8 cellular contexts compared by ENCODE assay signal in the genomic region with DNA sequence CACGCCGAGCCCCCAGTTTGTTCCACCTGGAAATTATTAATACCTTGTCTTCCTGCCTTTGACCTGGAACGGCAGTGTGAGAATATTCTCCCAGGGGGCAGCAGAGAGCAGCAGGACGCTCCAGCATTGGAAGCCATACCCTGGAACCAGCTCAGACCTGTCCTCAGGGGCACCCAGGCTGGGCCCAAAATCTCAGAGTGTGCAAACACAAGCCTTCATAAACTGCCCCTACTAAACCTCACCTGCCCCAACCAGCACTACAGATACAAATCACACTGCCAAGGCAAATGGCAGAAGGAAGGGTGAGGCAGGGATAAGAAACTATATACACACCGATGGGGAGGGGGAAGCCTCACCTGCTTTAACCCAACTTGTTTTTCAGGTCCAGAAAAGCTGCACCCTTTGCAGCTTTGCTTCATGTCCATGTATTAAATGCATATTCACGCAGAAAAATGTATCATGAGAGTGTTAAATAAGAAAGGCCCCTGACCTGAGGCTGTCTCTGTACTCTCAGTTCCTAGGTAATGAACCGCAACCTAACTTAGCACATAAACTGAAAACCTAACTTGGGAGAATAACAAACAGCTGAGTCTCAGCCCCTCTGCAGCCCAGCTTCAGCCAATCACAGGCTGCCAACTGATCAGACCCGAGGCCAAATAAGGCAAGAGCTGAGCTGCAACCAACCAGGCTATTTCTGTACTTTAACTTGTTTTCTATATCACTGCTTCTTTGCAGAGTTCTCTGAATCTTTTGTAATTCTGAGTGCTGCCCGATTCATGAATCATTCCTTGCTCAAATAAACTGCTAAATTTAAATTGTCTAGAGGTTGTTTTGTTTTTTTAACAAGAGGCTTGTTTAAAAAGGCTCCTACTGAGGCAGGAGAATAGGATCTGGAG.
DNase-seq lines count a peak whose midpoint lies in the region; ATAC-seq and TF ChIP-seq lines count a peak whose summit lies in the region.

No MANE protein-coding gene starts in this region.

- ATAC-seq in GM21786 (IDR thresholded peaks at IDR 0.05; ENCODE audit: unreplicated experiment) (peak; percentile 81), heart right ventricle (peak; percentile 67 to 85 (median 76))

- H3K4me1 ChIP-seq in heart right ventricle = peaks cover 0 to 19% (median 0%) of the 10 kb centered on the region in 9 donors
- peaks cover 0 to 41% (median 22%) of the 10 kb centered on the region in 4 donors for H3K4me1 ChIP-seq in sigmoid colon

- no peaks in the 10 kb centered on the region for H3K27me3 ChIP-seq in heart right ventricle
- no peaks in the 10 kb centered on the region for H3K27me3 ChIP-seq in sigmoid colon

- no peaks in the 10 kb centered on the region for H3K36me3 ChIP-seq in heart right ventricle
- no peaks in the 10 kb centered on the region for H3K36me3 ChIP-seq in sigmoid colon

- TF ChIP-seq RAD21 in Ishikawa (IDR thresholded peaks at IDR 0.05; ENCODE audit: low read depth) = peak; percentile 89

- CTCF ChIA-PET in RWPE1 (lab: Yijun Ruan, JAX) = interaction anchor here (0.6 to 1.9 kb wide), 12 partner anchors 9 to 268 kb away, joined by 3 to 9 read pairs (median 4); no protein-coding TSS in a partner anchor

- H3K27ac ChIP-seq in RWPE1 (peak overlapping the region; percentile 44; the same call in 1 of the 2 replicates), heart right ventricle (no peak overlapping the region), sigmoid colon (no peak overlapping the region)

- DNase-seq in GDM1 (lab: John Stamatoyannopoulos, UW) = peak; percentile 17
- DNase-seq in RWPE1 (ENCODE audit: low spot score) = peak; percentile 52
- peak; percentile 83 for DNase-seq in activated effector memory CD4-positive, alpha-beta T cell treated with anti-CD3 and anti-CD28 coated beads, Interleukin-2, amount 50 U/mL, for 16 hours
- peak; percentile 43 to 48 for DNase-seq in heart right ventricle
- no peak for DNase-seq in sigmoid colon
- no peak for DNase-seq in middle frontal gyrus (ENCODE audit: extremely low spot score, low spot score)

- POLR2A ChIA-PET in RWPE1 (lab: Yijun Ruan, JAX; ENCODE audit: low non-redundant PET) = no interaction called here

- 56 to 60% methylated on average over 9 of the region's 9 CpGs for WGBS in heart right ventricle, 2 donors
- 15 to 51% methylated on average over 9 of the region's 9 CpGs for WGBS in sigmoid colon, 2 donors

- peak; percentile 85 for TF ChIP-seq CTCF in RWPE1 (conservative IDR thresholded peaks at IDR 0.05; ENCODE audit: low read depth)
- TF ChIP-seq CTCF in heart right ventricle (IDR thresholded peaks at IDR 0.05) = peak; percentile 67 to 83 (median 77)
- TF ChIP-seq CTCF in sigmoid colon (IDR thresholded peaks at IDR 0.05) = peak; percentile 15 to 68 (median 48)

- no peak overlapping the region for H3K4me3 ChIP-seq in heart right ventricle
- H3K4me3 ChIP-seq in sigmoid colon = no peak overlapping the region

- TF ChIP-seq EP300 in Ishikawa (IDR thresholded peaks at IDR 0.05; ENCODE audit: borderline replicate concordance) (no peak), sigmoid colon (IDR thresholded peaks at IDR 0.05) (no peak)

- intact Hi-C loops in heart right ventricle (cut with DNase I) = loop anchor here in 8 of 10 donors (2.0 to 10.0 kb wide), 6 partner anchors 163 to 1093 kb away; a partner anchor contains a TSS
- intact Hi-C loops in sigmoid colon (cut with DNase I) = no loop called here

- TF ChIP-seq POLR2A in sigmoid colon (IDR thresholded peaks at IDR 0.05) = no peak

- H3K9me3 ChIP-seq in heart right ventricle = no peaks in the 10 kb centered on the region
- H3K9me3 ChIP-seq in sigmoid colon = no peaks in the 10 kb centered on the region

TF ChIP-seq in Ishikawa, 13 proteins besides CTCF, POLR2A, EP300 and RAD21:
- TF ChIP-seq TEAD4 (IDR thresholded peaks at IDR 0.05) = no peak
- 0 out of 2 replicates have a peak, but pooled peaks have one; percentile 46 for TF ChIP-seq YY1 (IDR thresholded peaks at IDR 0.05; ENCODE audit: low read depth)

Comparison
In these comparisons a context has a peak if more than half of its experiments do, and no peak if none do; other contexts are left out.
1. DNase-seq: peak in GDM1 (single experiment), RWPE1 (single experiment), activated effector memory CD4-positive, alpha-beta T cell treated with anti-CD3 and anti-CD28 coated beads, Interleukin-2, amount 50 U/mL, for 16 hours (single experiment) and heart right ventricle (2 of 2); none in sigmoid colon (single experiment) and middle frontal gyrus (single experiment).
2. Peak in every context shown above with its lines, with median percentiles within 50 percentile points of each other: CTCF ChIP-seq.